In genomic region chr2:173898178-173898668, GRCh38 we compare ENCODE assay signal across 9 cellular contexts.
DNase-seq lines count a peak whose midpoint lies in the region; ATAC-seq and TF ChIP-seq lines count a peak whose summit lies in the region.
"Had no signal": no experiment of that assay in that cellular context is flagged by ENCODE, and none has a peak within 500 bp of the region (broad histone marks: within the 10 kb centered on the region; RNA-seq: fewer than 3 reads in every experiment).

No MANE protein-coding gene starts in this region.

- no peak for DNase-seq in activated naive CD8-positive, alpha-beta T cell treated with anti-CD3 and anti-CD28 coated beads, Interleukin-2, amount 50 U/mL, for 24 hours
- no peak for DNase-seq in activated naive CD8-positive, alpha-beta T cell treated with anti-CD3 and anti-CD28 coated beads for 36 hours
- DNase-seq in NOMO-1 treated with DMSO at 0.1 percent for 48 hours (lab: John Stamatoyannopoulos, UW; ENCODE audit: unreplicated experiment) (peak; percentile 95), Calu3 (no peak), HAP-1 (ENCODE audit: low spot score in 2 of 2) (no peak), HCEC 1CT (no peak)
- DNase-seq: activated CD4-positive, alpha-beta T cell treated with anti-CD3 and anti-CD28 coated beads for 1 hour had no signal

- no peaks in the 10 kb centered on the region for H3K36me3 ChIP-seq in HAP-1 (replicated peaks)

- TF ChIP-seq CTCF in Calu3 (IDR thresholded peaks at IDR 0.05; ENCODE audit: unreplicated experiment), result no peak

- BruUV-seq in Calu3 (replicated peaks; lab: Mats Ljungman, UMichigan), result no TSS peak

- peaks cover 2% of the 10 kb centered on the region for H3K36me3 Mint-ChIP-seq in activated naive CD8-positive, alpha-beta T cell treated with anti-CD3 and anti-CD28 coated beads, Interleukin-2, amount 50 U/mL, for 24 hours (ENCODE audit: low read depth)
- H3K36me3 Mint-ChIP-seq in activated naive CD8-positive, alpha-beta T cell treated with anti-CD3 and anti-CD28 coated beads for 36 hours, result peaks cover 6% of the 10 kb centered on the region
- peaks cover 16% of the 10 kb centered on the region for H3K36me3 Mint-ChIP-seq in stimulated activated naive CD8-positive, alpha-beta T cell treated with anti-CD3 and anti-CD28 coated beads, Interleukin-15, Interleukin-2, amounts not matched to agents 100 ng/mL and 50 ng/mL, for 24 hours (ENCODE audit: low read depth)
- peaks cover 5% of the 10 kb centered on the region for H3K36me3 Mint-ChIP-seq in Calu3 (ENCODE audit: insufficient read depth, unreplicated experiment)

- H3K27me3 ChIP-seq in HAP-1 (ENCODE audit: low read depth), result no peaks in the 10 kb centered on the region

- intact Hi-C loops in Calu3 (cut with micrococcal nuclease; ENCODE audit: unreplicated experiment), result no loop called here

- no peak overlapping the region for H3K4me3 ChIP-seq in HAP-1

- H3K4me3 Mint-ChIP-seq in activated naive CD8-positive, alpha-beta T cell treated with anti-CD3 and anti-CD28 coated beads, Interleukin-2, amount 50 U/mL, for 24 hours, result no peak overlapping the region
- no peak overlapping the region for H3K4me3 Mint-ChIP-seq in activated naive CD8-positive, alpha-beta T cell treated with anti-CD3 and anti-CD28 coated beads for 36 hours
- H3K4me3 Mint-ChIP-seq in stimulated activated naive CD8-positive, alpha-beta T cell treated with anti-CD3 and anti-CD28 coated beads, Interleukin-15, Interleukin-2, amounts not matched to agents 100 ng/mL and 50 ng/mL, for 24 hours, result no peak overlapping the region
- H3K4me3 Mint-ChIP-seq in Calu3 (ENCODE audit: low read depth, unreplicated experiment), result no peak overlapping the region

- H3K27ac Mint-ChIP-seq in activated naive CD8-positive, alpha-beta T cell treated with anti-CD3 and anti-CD28 coated beads, Interleukin-2, amount 50 U/mL, for 24 hours, result peak overlapping the region; percentile 31
- H3K27ac Mint-ChIP-seq in activated naive CD8-positive, alpha-beta T cell treated with anti-CD3 and anti-CD28 coated beads for 36 hours, result no peak overlapping the region
- peak overlapping the region; percentile 51 for H3K27ac Mint-ChIP-seq in stimulated activated naive CD8-positive, alpha-beta T cell treated with anti-CD3 and anti-CD28 coated beads, Interleukin-15, Interleukin-2, amounts not matched to agents 100 ng/mL and 50 ng/mL, for 24 hours
- H3K27ac Mint-ChIP-seq in Calu3 (ENCODE audit: unreplicated experiment), result no peak overlapping the region

- CTCF ChIA-PET in Calu3 (lab: Charles Lee), result no interaction called here

- H3K9me3 Mint-ChIP-seq in activated naive CD8-positive, alpha-beta T cell treated with anti-CD3 and anti-CD28 coated beads, Interleukin-2, amount 50 U/mL, for 24 hours, result no peaks in the 10 kb centered on the region
- peaks cover 2% of the 10 kb centered on the region for H3K9me3 Mint-ChIP-seq in activated naive CD8-positive, alpha-beta T cell treated with anti-CD3 and anti-CD28 coated beads for 36 hours
- no peaks in the 10 kb centered on the region for H3K9me3 Mint-ChIP-seq in stimulated activated naive CD8-positive, alpha-beta T cell treated with anti-CD3 and anti-CD28 coated beads, Interleukin-15, Interleukin-2, amounts not matched to agents 100 ng/mL and 50 ng/mL, for 24 hours
- H3K9me3 Mint-ChIP-seq in Calu3 (ENCODE audit: low read depth, unreplicated experiment), result no peaks in the 10 kb centered on the region

- no peaks in the 10 kb centered on the region for H3K27me3 Mint-ChIP-seq in activated naive CD8-positive, alpha-beta T cell treated with anti-CD3 and anti-CD28 coated beads, Interleukin-2, amount 50 U/mL, for 24 hours
- no peaks in the 10 kb centered on the region for H3K27me3 Mint-ChIP-seq in activated naive CD8-positive, alpha-beta T cell treated with anti-CD3 and anti-CD28 coated beads for 36 hours
- H3K27me3 Mint-ChIP-seq in stimulated activated naive CD8-positive, alpha-beta T cell treated with anti-CD3 and anti-CD28 coated beads, Interleukin-15, Interleukin-2, amounts not matched to agents 100 ng/mL and 50 ng/mL, for 24 hours, result no peaks in the 10 kb centered on the region
- no peaks in the 10 kb centered on the region for H3K27me3 Mint-ChIP-seq in Calu3 (ENCODE audit: unreplicated experiment)

- H3K4me1 ChIP-seq in HAP-1, result no peaks in the 10 kb centered on the region

- no peaks in the 10 kb centered on the region for H3K9me3 ChIP-seq in HAP-1

- in situ Hi-C loops in HAP-1 (cut with MboI; ENCODE audit: low sequenced_read_pairs), result no loop called here

- ATAC-seq in activated naive CD8-positive, alpha-beta T cell treated with anti-CD3 and anti-CD28 coated beads, Interleukin-2, amount 50 U/mL, for 24 hours, result peak; percentile 68
- peak; percentile 94 for ATAC-seq in HG02884 (IDR thresholded peaks at IDR 0.05; ENCODE audit: unreplicated experiment)

- peaks cover 26% of the 10 kb centered on the region for H3K4me1 Mint-ChIP-seq in activated naive CD8-positive, alpha-beta T cell treated with anti-CD3 and anti-CD28 coated beads, Interleukin-2, amount 50 U/mL, for 24 hours
- peaks cover 30% of the 10 kb centered on the region for H3K4me1 Mint-ChIP-seq in activated naive CD8-positive, alpha-beta T cell treated with anti-CD3 and anti-CD28 coated beads for 36 hours
- peaks cover 42% of the 10 kb centered on the region for H3K4me1 Mint-ChIP-seq in stimulated activated naive CD8-positive, alpha-beta T cell treated with anti-CD3 and anti-CD28 coated beads, Interleukin-15, Interleukin-2, amounts not matched to agents 100 ng/mL and 50 ng/mL, for 24 hours (ENCODE audit: low read depth)
- no peaks in the 10 kb centered on the region for H3K4me1 Mint-ChIP-seq in Calu3 (ENCODE audit: low read depth, unreplicated experiment)

Comparison
In these comparisons a context has a peak if more than half of its experiments do, and no peak if none do; other contexts are left out.
1. H3K27ac Mint-ChIP-seq: peak in activated naive CD8-positive, alpha-beta T cell treated with anti-CD3 and anti-CD28 coated beads, Interleukin-2, amount 50 U/mL, for 24 hours (single experiment) and stimulated activated naive CD8-positive, alpha-beta T cell treated with anti-CD3 and anti-CD28 coated beads, Interleukin-15, Interleukin-2, amounts not matched to agents 100 ng/mL and 50 ng/mL, for 24 hours (single experiment); none in activated naive CD8-positive, alpha-beta T cell treated with anti-CD3 and anti-CD28 coated beads for 36 hours (single experiment) and Calu3 (single experiment).